Comparison of ENCODE assay signal across 1 cellular context in the genomic region with DNA sequence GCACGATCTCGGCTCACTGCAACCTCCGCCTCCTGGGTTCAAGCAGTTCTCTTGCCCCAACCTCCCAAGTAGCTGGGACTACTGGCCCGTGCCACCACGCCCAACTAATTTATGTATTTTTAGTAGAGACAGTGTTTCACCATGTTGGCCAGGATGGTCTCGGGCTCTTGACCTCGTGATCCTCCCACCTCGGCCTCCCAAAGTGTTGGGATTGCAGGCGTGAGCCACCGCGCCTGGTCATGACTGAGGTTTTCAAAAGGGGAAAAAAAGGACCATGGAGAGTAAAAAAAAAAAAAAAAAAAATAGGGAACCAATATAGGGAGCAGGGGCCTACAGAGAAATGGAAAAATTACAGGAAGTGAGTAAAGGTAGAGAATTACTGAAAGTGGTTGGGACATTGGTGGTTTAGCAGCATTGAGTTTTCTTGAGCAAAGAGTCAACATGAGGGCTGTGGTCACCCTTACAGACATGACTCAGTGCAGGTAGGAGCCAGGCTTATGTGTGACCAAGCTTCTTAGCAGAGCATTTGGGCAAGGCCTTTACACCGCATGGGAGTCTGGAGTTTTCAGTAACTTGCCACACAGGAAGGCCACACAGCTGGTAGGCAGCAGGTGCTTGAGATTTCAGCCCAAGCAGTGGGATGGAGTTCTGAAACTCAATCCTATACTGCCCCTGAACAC.
TF ChIP-seq lines count a peak whose summit lies in the region.

No MANE protein-coding gene starts in this region.

TF ChIP-seq in GM23338, 12 proteins besides CTCF, POLR2A, EP300 and RAD21 (continued from another document):
- TF ChIP-seq, protein P1, sequence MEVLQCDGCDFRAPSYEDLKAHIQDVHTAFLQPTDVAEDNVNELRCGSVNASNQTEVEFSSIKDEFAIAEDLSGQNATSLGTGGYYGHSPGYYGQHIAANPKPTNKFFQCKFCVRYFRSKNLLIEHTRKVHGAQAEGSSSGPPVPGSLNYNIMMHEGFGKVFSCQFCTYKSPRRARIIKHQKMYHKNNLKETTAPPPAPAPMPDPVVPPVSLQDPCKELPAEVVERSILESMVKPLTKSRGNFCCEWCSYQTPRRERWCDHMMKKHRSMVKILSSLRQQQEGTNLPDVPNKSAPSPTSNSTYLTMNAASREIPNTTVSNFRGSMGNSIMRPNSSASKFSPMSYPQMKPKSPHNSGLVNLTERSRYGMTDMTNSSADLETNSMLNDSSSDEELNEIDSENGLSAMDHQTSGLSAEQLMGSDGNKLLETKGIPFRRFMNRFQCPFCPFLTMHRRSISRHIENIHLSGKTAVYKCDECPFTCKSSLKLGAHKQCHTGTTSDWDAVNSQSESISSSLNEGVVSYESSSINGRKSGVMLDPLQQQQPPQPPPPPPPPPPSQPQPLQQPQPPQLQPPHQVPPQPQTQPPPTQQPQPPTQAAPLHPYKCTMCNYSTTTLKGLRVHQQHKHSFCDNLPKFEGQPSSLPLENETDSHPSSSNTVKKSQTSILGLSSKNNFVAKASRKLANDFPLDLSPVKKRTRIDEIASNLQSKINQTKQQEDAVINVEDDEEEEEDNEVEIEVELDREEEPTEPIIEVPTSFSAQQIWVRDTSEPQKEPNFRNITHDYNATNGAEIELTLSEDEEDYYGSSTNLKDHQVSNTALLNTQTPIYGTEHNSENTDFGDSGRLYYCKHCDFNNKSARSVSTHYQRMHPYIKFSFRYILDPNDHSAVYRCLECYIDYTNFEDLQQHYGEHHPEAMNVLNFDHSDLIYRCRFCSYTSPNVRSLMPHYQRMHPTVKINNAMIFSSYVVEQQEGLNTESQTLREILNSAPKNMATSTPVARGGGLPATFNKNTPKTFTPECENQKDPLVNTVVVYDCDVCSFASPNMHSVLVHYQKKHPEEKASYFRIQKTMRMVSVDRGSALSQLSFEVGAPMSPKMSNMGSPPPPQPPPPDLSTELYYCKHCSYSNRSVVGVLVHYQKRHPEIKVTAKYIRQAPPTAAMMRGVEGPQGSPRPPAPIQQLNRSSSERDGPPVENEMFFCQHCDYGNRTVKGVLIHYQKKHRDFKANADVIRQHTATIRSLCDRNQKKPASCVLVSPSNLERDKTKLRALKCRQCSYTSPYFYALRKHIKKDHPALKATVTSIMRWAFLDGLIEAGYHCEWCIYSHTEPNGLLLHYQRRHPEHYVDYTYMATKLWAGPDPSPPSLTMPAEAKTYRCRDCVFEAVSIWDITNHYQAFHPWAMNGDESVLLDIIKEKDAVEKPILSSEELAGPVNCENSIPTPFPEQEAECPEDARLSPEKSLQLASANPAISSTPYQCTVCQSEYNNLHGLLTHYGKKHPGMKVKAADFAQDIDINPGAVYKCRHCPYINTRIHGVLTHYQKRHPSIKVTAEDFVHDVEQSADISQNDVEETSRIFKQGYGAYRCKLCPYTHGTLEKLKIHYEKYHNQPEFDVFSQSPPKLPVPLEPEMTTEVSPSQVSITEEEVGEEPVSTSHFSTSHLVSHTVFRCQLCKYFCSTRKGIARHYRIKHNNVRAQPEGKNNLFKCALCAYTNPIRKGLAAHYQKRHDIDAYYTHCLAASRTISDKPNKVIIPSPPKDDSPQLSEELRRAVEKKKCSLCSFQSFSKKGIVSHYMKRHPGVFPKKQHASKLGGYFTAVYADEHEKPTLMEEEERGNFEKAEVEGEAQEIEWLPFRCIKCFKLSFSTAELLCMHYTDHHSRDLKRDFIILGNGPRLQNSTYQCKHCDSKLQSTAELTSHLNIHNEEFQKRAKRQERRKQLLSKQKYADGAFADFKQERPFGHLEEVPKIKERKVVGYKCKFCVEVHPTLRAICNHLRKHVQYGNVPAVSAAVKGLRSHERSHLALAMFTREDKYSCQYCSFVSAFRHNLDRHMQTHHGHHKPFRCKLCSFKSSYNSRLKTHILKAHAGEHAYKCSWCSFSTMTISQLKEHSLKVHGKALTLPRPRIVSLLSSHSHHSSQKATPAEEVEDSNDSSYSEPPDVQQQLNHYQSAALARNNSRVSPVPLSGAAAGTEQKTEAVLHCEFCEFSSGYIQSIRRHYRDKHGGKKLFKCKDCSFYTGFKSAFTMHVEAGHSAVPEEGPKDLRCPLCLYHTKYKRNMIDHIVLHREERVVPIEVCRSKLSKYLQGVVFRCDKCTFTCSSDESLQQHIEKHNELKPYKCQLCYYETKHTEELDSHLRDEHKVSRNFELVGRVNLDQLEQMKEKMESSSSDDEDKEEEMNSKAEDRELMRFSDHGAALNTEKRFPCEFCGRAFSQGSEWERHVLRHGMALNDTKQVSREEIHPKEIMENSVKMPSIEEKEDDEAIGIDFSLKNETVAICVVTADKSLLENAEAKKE (CRISPR knock-in tag; IDR thresholded peaks at IDR 0.05) = no peak
